ENCODE assay signal across 17 cellular contexts in the genomic region with DNA sequence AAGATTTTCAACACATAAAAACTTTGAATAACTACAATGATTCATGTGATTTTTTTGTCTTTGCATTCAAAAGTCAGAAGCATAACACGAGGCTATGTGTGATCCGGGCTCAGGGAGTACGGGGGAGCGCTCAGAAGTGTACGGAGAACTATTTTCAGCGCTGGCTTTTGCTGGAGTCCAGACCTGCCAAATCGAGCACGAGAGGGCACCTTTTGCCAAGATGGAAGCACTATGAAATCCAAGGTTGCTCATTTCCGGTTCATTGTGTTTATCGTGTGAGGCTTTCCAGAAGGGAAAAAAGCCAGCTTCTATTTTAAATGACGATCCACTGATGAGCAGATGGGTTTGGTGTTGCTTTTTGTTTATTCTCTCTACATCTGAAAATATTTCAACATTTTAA. TPM values are rescaled to one million over a fixed set of nuclear protein-coding genes. Genes with fewer than 3 reads are reported as not detected.
A peak's percentile ranks its signal among the peaks of the same experiment; 100 is the strongest.
DNase-seq lines count a peak whose midpoint lies in the region; ATAC-seq lines count a peak whose summit lies in the region.
"Had no signal": no experiment of that assay in that cellular context is flagged by ENCODE, and none has a peak within 500 bp of the region (broad histone marks: within the 10 kb centered on the region; RNA-seq: fewer than 3 reads in every experiment).

No MANE protein-coding gene starts in this region.

- in situ Hi-C loops in G401 (cut with HindIII; ENCODE audit: low sequenced_read_pairs), result no loop called here

- H3K9me3 ChIP-seq in right cardiac atrium (ENCODE audit: control insufficient read depth, low read length) (no peaks in the 10 kb centered on the region), skeletal muscle tissue (ENCODE audit: control insufficient read depth in 3 of 3, low read length in 3 of 3) (no peaks in the 10 kb centered on the region)
- H3K9me3 ChIP-seq: upper lobe of right lung had no signal

- 59% methylated on average over 11 of the region's 11 CpGs for WGBS in right cardiac atrium

- H3K4me1 ChIP-seq in right cardiac atrium (ENCODE audit: control insufficient read depth, insufficient read depth, low read length) (peaks cover 3% of the 10 kb centered on the region), skeletal muscle tissue (ENCODE audit: control insufficient read depth in 3 of 3, insufficient read depth in 3 of 3, low read length in 3 of 3) (peaks cover 12 to 20% (median 17%) of the 10 kb centered on the region in 3 donors)

- no peaks in the 10 kb centered on the region for H3K27me3 ChIP-seq in right cardiac atrium (ENCODE audit: control insufficient read depth, insufficient read depth)
- H3K27me3 ChIP-seq in skeletal muscle tissue (ENCODE audit: control insufficient read depth in 3 of 3, insufficient read depth in 3 of 3, low read length in 3 of 3), result no peaks in the 10 kb centered on the region
- H3K27me3 ChIP-seq: upper lobe of right lung had no signal

- ATAC-seq in right cardiac atrium, result peak; percentile 70
- ATAC-seq: Panc1, sciatic nerve, upper lobe of right lung had no signal

- H3K4me3 ChIP-seq in right cardiac atrium (ENCODE audit: low read length), result no peak overlapping the region
- H3K4me3 ChIP-seq in skeletal muscle tissue (ENCODE audit: low read length in 3 of 3), result peak overlapping the region; percentile 3 to 54 (median 22)
- H3K4me3 ChIP-seq: lung, upper lobe of right lung had no signal

- H3K9ac ChIP-seq in skeletal muscle tissue (ENCODE audit: low read depth in 1 of 3, low read length in 3 of 3), result peak overlapping the region in 2 of 3 donors; percentile 13 to 55

- H3K36me3 ChIP-seq in skeletal muscle tissue (ENCODE audit: control insufficient read depth in 3 of 3, insufficient read depth in 3 of 3, low read length in 3 of 3), result no peaks in the 10 kb centered on the region
- H3K36me3 ChIP-seq: upper lobe of right lung had no signal

- H3K27ac ChIP-seq in right cardiac atrium (ENCODE audit: low read length) (no peak overlapping the region), skeletal muscle tissue (ENCODE audit: low read depth, low read length) (peak overlapping the region; percentile 82)
- H3K27ac ChIP-seq: upper lobe of right lung had no signal

- intact Hi-C loops in right cardiac atrium (cut with DNase I), result no loop called here

- DNase-seq in G401 (ENCODE audit: low spot score) (peak; percentile 95), dermis blood vessel endothelial cell (peak; percentile 86), right cardiac atrium (no peak), GDM1 (lab: John Stamatoyannopoulos, UW) (no peak), MV-4-11 (lab: John Stamatoyannopoulos, UW) (no peak), NCI-H2107 treated with DMSO at 0.1 percent for 48 hours (lab: John Stamatoyannopoulos, UW; ENCODE audit: unreplicated experiment) (no peak), NCI-H2227 treated with DMSO at 0.1 percent for 48 hours (lab: John Stamatoyannopoulos, UW) (no peak)
- DNase-seq: ACHN, cortex of kidney, NCI-H146, NCI-H526, SW 1271, upper lobe of right lung had no signal

RNA-seq across cellular contexts. Expression of a gene that starts 11.3 kb away (rescaled TPM):
- total RNA-seq in G401 (2014; rRNA removed; shearing (Covaris generic)), result 4.1 and 8.0 TPM in 2 replicates
- 2.9 and 6.6 TPM in 2 replicates for total RNA-seq in dermis blood vessel endothelial cell
- 1 to 10 TPM in 1 of 4 donors, under 1 TPM in 3; 0.31 to 1.0 (median 0.61) TPM for total RNA-seq in right cardiac atrium
- polyA plus RNA-seq in right cardiac atrium, result 0.38 TPM
- 1.0 TPM for total RNA-seq in skeletal muscle tissue

RNA-seq across cellular contexts. Expression of a gene that starts 51.9 kb away (rescaled TPM):
- 3.8 and 14.7 TPM in 2 replicates for total RNA-seq in G401 (2014; rRNA removed; shearing (Covaris generic))
- total RNA-seq in dermis blood vessel endothelial cell (166 and 297 TPM in 2 replicates), right cardiac atrium (10 to 100 TPM; 53.1 to 80.9 (median 67.9) TPM), skeletal muscle tissue (10.4 TPM)
- polyA plus RNA-seq in right cardiac atrium, result 34.0 TPM

Comparison
In these comparisons a context has a peak if more than half of its experiments do, and no peak if none do; other contexts are left out.
1. DNase-seq: peak in G401 (single experiment) and dermis blood vessel endothelial cell (single experiment); none in right cardiac atrium (0 of 3), GDM1 (single experiment), MV-4-11 (single experiment), NCI-H2107 treated with DMSO at 0.1 percent for 48 hours (single experiment) and NCI-H2227 treated with DMSO at 0.1 percent for 48 hours (single experiment).